In genomic region chr12:22257100-22257499, GRCh38 we compare ENCODE assay signal across 24 cellular contexts.
"Had no signal": no experiment of that assay in that cellular context is flagged by ENCODE, and none has a peak within 500 bp of the region (broad histone marks: within the 10 kb centered on the region; RNA-seq: fewer than 3 reads in every experiment).

No MANE protein-coding gene starts in this region.

- H3K4me1 Mint-ChIP-seq: activated naive CD8-positive, alpha-beta T cell treated with anti-CD3 and anti-CD28 coated beads, Interleukin-2, amount 50 U/mL, for 24 hours; naive thymus-derived CD4-positive, alpha-beta T cell; stimulated activated naive B cell treated with anti-CD40 and anti-IgM and Interleukin-4, amounts not matched to agents 10 μg/mL and 1 μg/mL and 100 μg/mL, for 72 hours; T-cell had no signal

- H3K27me3 ChIP-seq: neural progenitor cell, upper lobe of right lung had no signal

- H3K36me3 ChIP-seq: neural progenitor cell, thoracic aorta, upper lobe of right lung, WERI-Rb-1 had no signal

- H3K36me3 Mint-ChIP-seq: naive thymus-derived CD4-positive, alpha-beta T cell; neural progenitor cell; stimulated activated naive B cell treated with anti-CD40 and anti-IgM and Interleukin-4, amounts not matched to agents 10 μg/mL and 1 μg/mL and 100 μg/mL, for 72 hours; T-cell had no signal

- H2AFZ ChIP-seq: neural progenitor cell had no signal

- H3K4me2 ChIP-seq: neural progenitor cell had no signal

- ATAC-seq: activated CD8-positive, alpha-beta T cell treated with anti-CD3 and anti-CD28 coated beads, Interleukin-2, amount 10 ng/mL, durations not matched to agents 7 days and 5 days; activated naive CD8-positive, alpha-beta T cell treated with anti-CD3 and anti-CD28 coated beads, Interleukin-2, amount 50 U/mL, for 24 hours; mucosa of descending colon; naive thymus-derived CD4-positive, alpha-beta T cell; sciatic nerve; stimulated activated naive B cell treated with anti-CD40 and anti-IgM and Interleukin-4, amounts not matched to agents 10 μg/mL and 1 μg/mL and 100 μg/mL, for 72 hours; T-cell; upper lobe of right lung had no signal

- H3K9ac ChIP-seq: neural progenitor cell had no signal

- H3K27me3 Mint-ChIP-seq: activated naive CD8-positive, alpha-beta T cell treated with anti-CD3 and anti-CD28 coated beads, Interleukin-2, amount 50 U/mL, for 24 hours; T-cell had no signal

- H3K4me3 ChIP-seq: coronary artery, mucosa of descending colon, neural progenitor cell, thoracic aorta, upper lobe of right lung had no signal

- H3K9me3 ChIP-seq: mucosa of descending colon, thoracic aorta, upper lobe of right lung had no signal

- H3K9me3 Mint-ChIP-seq: activated naive CD8-positive, alpha-beta T cell treated with anti-CD3 and anti-CD28 coated beads, Interleukin-2, amount 50 U/mL, for 24 hours; activated T-helper 1 cell treated with anti-CD3 and anti-CD28 coated beads, Interleukin-12 subunit alpha, Interleukin-12 subunit beta, Interleukin-2, Interleukin-4 antibody, amounts not matched to agents 30 ng/mL and 10 ng/mL and 1 ng/mL, durations not matched to agents 14 hours and 24 hours and 36 hours; naive thymus-derived CD4-positive, alpha-beta T cell; neural progenitor cell; stimulated activated naive B cell treated with anti-CD40 and anti-IgM and Interleukin-4, amounts not matched to agents 10 μg/mL and 1 μg/mL and 100 μg/mL, for 72 hours; T-cell had no signal

- H3K27ac Mint-ChIP-seq: activated CD8-positive, alpha-beta T cell treated with anti-CD3 and anti-CD28 coated beads, Interleukin-2, amount 10 ng/mL, durations not matched to agents 7 days and 5 days; activated naive CD8-positive, alpha-beta T cell treated with anti-CD3 and anti-CD28 coated beads, Interleukin-2, amount 50 U/mL, for 24 hours; activated T-helper 1 cell treated with anti-CD3 and anti-CD28 coated beads, Interleukin-12 subunit alpha, Interleukin-12 subunit beta, Interleukin-2, Interleukin-4 antibody, amounts not matched to agents 30 ng/mL and 10 ng/mL and 1 ng/mL, durations not matched to agents 14 hours and 24 hours and 36 hours; naive thymus-derived CD4-positive, alpha-beta T cell; stimulated activated naive B cell treated with anti-CD40 and anti-IgM and Interleukin-4, amounts not matched to agents 10 μg/mL and 1 μg/mL and 100 μg/mL, for 72 hours; T-cell had no signal

- DNase-seq: activated CD4-positive, alpha-beta T cell treated with anti-CD3 and anti-CD28 coated beads, Interleukin-2, amount 50 U/mL, for 1 hour; activated CD4-positive, CD25-positive, alpha-beta regulatory T cell treated with anti-CD3 and anti-CD28 coated beads, Interleukin-2, amount 50 U/mL, for 72 hours; activated CD8-positive, alpha-beta T cell treated with anti-CD3 and anti-CD28 coated beads, Interleukin-2, amount 10 ng/mL, durations not matched to agents 7 days and 5 days; activated gamma-delta T cell; activated naive CD4-positive, alpha-beta T cell treated with anti-CD3 and anti-CD28 coated beads, Interleukin-2, amount 50 U/mL, for 16 hours; activated naive CD8-positive, alpha-beta T cell treated with anti-CD3 and anti-CD28 coated beads, Interleukin-2, amount 50 U/mL, for 24 hours; aorta; erythroblast; foreskin melanocyte; head of caudate nucleus; mesendoderm; mucosa of descending colon; naive thymus-derived CD4-positive, alpha-beta T cell; stimulated activated CD4-positive, alpha-beta T cell treated with anti-CD3 and anti-CD28 coated beads, Interleukin-2, amount 100 ng/mL, for 48 hours; stimulated activated CD8-positive, alpha-beta memory T cell treated with anti-CD3 and anti-CD28 coated beads, Interleukin-4, amount 100 ng/mL, for 48 hours; stimulated activated naive B cell treated with anti-CD40 and anti-IgM and Interleukin-4, amounts not matched to agents 10 μg/mL and 1 μg/mL and 100 μg/mL, for 72 hours; T-cell; upper lobe of right lung; WERI-Rb-1 had no signal

- H3K4me3 Mint-ChIP-seq: activated CD8-positive, alpha-beta T cell treated with anti-CD3 and anti-CD28 coated beads, Interleukin-2, amount 10 ng/mL, durations not matched to agents 7 days and 5 days; activated naive CD8-positive, alpha-beta T cell treated with anti-CD3 and anti-CD28 coated beads, Interleukin-2, amount 50 U/mL, for 24 hours; activated T-helper 1 cell treated with anti-CD3 and anti-CD28 coated beads, Interleukin-12 subunit alpha, Interleukin-12 subunit beta, Interleukin-2, Interleukin-4 antibody, amounts not matched to agents 30 ng/mL and 10 ng/mL and 1 ng/mL, durations not matched to agents 14 hours and 24 hours and 36 hours; naive thymus-derived CD4-positive, alpha-beta T cell; neural progenitor cell; stimulated activated naive B cell treated with anti-CD40 and anti-IgM and Interleukin-4, amounts not matched to agents 10 μg/mL and 1 μg/mL and 100 μg/mL, for 72 hours; T-cell had no signal

- H3K27ac ChIP-seq: coronary artery, neural progenitor cell, thoracic aorta, upper lobe of right lung, WERI-Rb-1 had no signal
